Comparison of ENCODE assay signal across 18 cellular contexts in the genomic region with DNA sequence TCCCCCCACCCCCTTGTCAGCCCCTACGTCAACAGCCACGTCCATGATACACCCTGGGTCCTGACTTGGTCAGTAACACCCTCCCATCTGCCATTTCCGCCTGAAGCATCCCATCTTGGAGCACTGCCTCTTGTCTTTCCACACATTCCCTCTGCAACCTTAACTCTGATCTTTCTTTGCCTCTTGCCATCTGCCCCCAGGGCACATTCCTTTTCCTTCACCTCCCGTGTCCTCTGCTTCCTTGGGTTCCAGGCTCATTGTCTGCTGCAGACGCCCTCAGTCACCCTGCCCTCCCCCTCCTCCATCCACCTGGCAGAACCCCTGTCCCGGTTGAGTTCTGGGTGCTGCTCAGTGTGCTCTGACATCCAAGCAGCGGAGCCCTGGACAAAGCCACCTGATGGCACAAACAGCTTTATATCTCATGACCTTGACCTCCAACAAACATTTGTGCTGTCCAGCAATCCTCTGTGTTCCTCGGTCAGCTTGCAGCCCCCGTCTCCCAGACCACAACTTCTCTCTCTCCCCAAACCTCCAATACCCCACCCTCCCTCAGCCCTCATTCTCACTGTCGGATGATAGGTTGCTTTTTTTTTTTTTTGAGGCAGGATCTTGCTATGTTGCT.
DNase-seq lines count a peak whose midpoint lies in the region; FAIRE-seq and TF ChIP-seq lines count a peak whose summit lies in the region.
"Had no signal": no experiment of that assay in that cellular context is flagged by ENCODE, and none has a peak within 500 bp of the region (broad histone marks: within the 10 kb centered on the region; RNA-seq: fewer than 3 reads in every experiment).

No MANE protein-coding gene starts in this region.

- H3K4ac ChIP-seq in H1 (replicated peaks; ENCODE audit: insufficient read length, low read depth, low read length) = no peak overlapping the region

- H3K79me1 ChIP-seq in H1 (ENCODE audit: low read depth, low read length) = no peaks in the 10 kb centered on the region

- no peaks in the 10 kb centered on the region for H3K79me2 ChIP-seq in H1 (ENCODE audit: control insufficient read depth in 1 of 2, insufficient read depth in 2 of 2, low read length in 2 of 2)

- H3K56ac ChIP-seq in H1 (replicated peaks; ENCODE audit: insufficient read length, low read depth, low read length) = no peak overlapping the region

- H3K9me3 Mint-ChIP-seq in Caco-2 (ENCODE audit: unreplicated experiment) = no peaks in the 10 kb centered on the region

- intact Hi-C loops in Caco-2 (cut with micrococcal nuclease; ENCODE audit: unreplicated experiment) (no loop called here), ovary (cut with DNase I) (no loop called here)

- no peak overlapping the region for H3K14ac ChIP-seq in H1 (ENCODE audit: insufficient read length)

- TF ChIP-seq EP300 in H1 (IDR thresholded peaks at IDR 0.05; ENCODE audit: borderline replicate concordance in 1 of 2, low read depth in 2 of 2, low read length in 2 of 2) (no peak), ovary (IDR thresholded peaks at IDR 0.05) (no peak)

- TF ChIP-seq RAD21 in H1 (IDR thresholded peaks at IDR 0.05 in 1 of 2, conservative IDR thresholded peaks at IDR 0.05 in 1 of 2; ENCODE audit: low read depth in 2 of 2, low read length in 2 of 2) = no peak

- no peaks in the 10 kb centered on the region for H3K9me3 ChIP-seq in Caco-2
- no peaks in the 10 kb centered on the region for H3K9me3 ChIP-seq in H1 (ENCODE audit: insufficient read depth in 2 of 2, low read depth in 1 of 2, low read length in 1 of 2)
- H3K9me3 ChIP-seq in ovary = no peaks in the 10 kb centered on the region
- H3K9me3 ChIP-seq: pancreas had no signal

- H3K18ac ChIP-seq in H1 (ENCODE audit: extremely low read depth, low read length) = peak overlapping the region; percentile 48

- no TSS peak for BruUV-seq in Caco-2 (replicated peaks; lab: Mats Ljungman, UMichigan)

- H3K36me3 ChIP-seq in Caco-2 (ENCODE audit: control insufficient read depth, insufficient read depth, low read length) (no peaks in the 10 kb centered on the region), H1 (ENCODE audit: control insufficient read depth in 2 of 4, insufficient read depth in 4 of 4, low read length in 3 of 4) (no peaks in the 10 kb centered on the region), ovary (no peaks in the 10 kb centered on the region)
- H3K36me3 ChIP-seq: pancreas had no signal

- POLR2A ChIA-PET in Caco-2 (lab: Charles Lee) (no interaction called here), H1 (lab: Charles Lee; ENCODE audit: partially characterized antibody) (interaction anchor here (0.7 to 3.5 kb wide), 3 partner anchors 11 to 16 kb away, joined by 3 to 14 read pairs (median 4); no protein-coding TSS in a partner anchor)

- peak overlapping the region in 1 of 2 experiments; percentile 42; a peak in 1 of 4 replicates for H3K4me2 ChIP-seq in H1 (ENCODE audit: insufficient read depth in 1 of 2, low read depth in 2 of 2, low read length in 2 of 2)
- H3K4me2 ChIP-seq: KMS-11 had no signal

- no peak overlapping the region for H3K27ac Mint-ChIP-seq in Caco-2 (ENCODE audit: unreplicated experiment)

- H3K23ac ChIP-seq in H1 (ENCODE audit: insufficient read length) = no peak overlapping the region

- no peak overlapping the region for H3K9ac ChIP-seq in H1 (replicated peaks in 1 of 4; ENCODE audit: extremely low read depth in 1 of 4, low read depth in 3 of 4, low read length in 3 of 4)
- H3K9ac ChIP-seq: KMS-11 had no signal

- peaks cover 26% of the 10 kb centered on the region for H3K4me1 Mint-ChIP-seq in Caco-2 (ENCODE audit: low read depth, unreplicated experiment)

- H3K23me2 ChIP-seq in H1 (ENCODE audit: low read depth, low read length) = peaks cover 3% of the 10 kb centered on the region; the same call in 1 of the 2 replicates

- peak overlapping the region; percentile 71; the same call in 1 of the 2 replicates for H2BK12ac ChIP-seq in H1 (ENCODE audit: low read depth, low read length)

- CTCF ChIA-PET in Caco-2 (lab: Charles Lee) (no interaction called here), H1 (lab: Charles Lee; ENCODE audit: partially characterized antibody) (interaction anchor here (0.6 to 3.5 kb wide), 4 partner anchors 77 to 205 kb away, joined by 3 to 10 read pairs (median 5); no protein-coding TSS in a partner anchor)

- peaks cover 26% of the 10 kb centered on the region for H3K4me1 ChIP-seq in Caco-2
- peaks cover 0 to 31% (median 10%) of the 10 kb centered on the region in 4 experiments; a peak in 6 of 7 replicates for H3K4me1 ChIP-seq in H1 (replicated peaks in 1 of 4; ENCODE audit: control insufficient read depth in 3 of 4, insufficient read depth in 4 of 4, low read length in 3 of 4)
- no peaks in the 10 kb centered on the region for H3K4me1 ChIP-seq in ovary (ENCODE audit: insufficient read depth)
- H3K4me1 ChIP-seq: pancreas had no signal

- H3K27ac ChIP-seq in H1 (ENCODE audit: low read depth, low read length) (no peak overlapping the region), ovary (no peak overlapping the region)
- H3K27ac ChIP-seq: KMS-11, pancreas had no signal

- H2AFZ ChIP-seq in H1 (ENCODE audit: low read length) = no peak overlapping the region

- H3K27me3 Mint-ChIP-seq in Caco-2 (ENCODE audit: insufficient read depth, unreplicated experiment) = no peaks in the 10 kb centered on the region

- WGBS in H1 (ENCODE audit: extremely low coverage in 1 of 2, insufficient coverage in 1 of 2, insufficient read length in 1 of 2, insufficient replicate concordance in 2 of 2, low coverage in 1 of 2, low lambda C conversion rate in 2 of 2, missing lambda C conversion rate in 1 of 2), 2 experiments = 63% methylated on average over 8 of the region's 10 CpGs; no CpG with 5 or more reads in 1 of the 2 experiments
- WGBS in ovary, 3 donors = 47 to 58% (median 51%) methylated on average over 10 of the region's 10 CpGs

- H2AK5ac ChIP-seq in H1 (ENCODE audit: low read depth, low read length) = 0 out of 2 replicates have a peak overlapping the region, but pooled peaks have one; percentile 24

- H3K27me3 ChIP-seq in Caco-2 (replicated peaks; ENCODE audit: control insufficient read depth, insufficient read depth, low read length) (no peaks in the 10 kb centered on the region), H1 (replicated peaks in 1 of 4; ENCODE audit: control insufficient read depth in 3 of 4, extremely low read depth in 1 of 4, insufficient read depth in 3 of 4, low read length in 3 of 4) (peaks cover 0 to 2% (median 0%) of the 10 kb centered on the region in 4 experiments; a peak in 3 of 7 replicates), ovary (no peaks in the 10 kb centered on the region)
- H3K27me3 ChIP-seq: pancreas had no signal

- DNase-seq in Caco-2 (peak; percentile 57 to 79), M059J (ENCODE audit: low read depth) (peak; percentile 94), H1 (ENCODE audit: low read depth in 1 of 2, low spot score in 2 of 2) (no peak), ovary (peak; percentile 11 to 35 (median 16)), SHP77 treated with DMSO at 0.1 percent for 48 hours (lab: John Stamatoyannopoulos, UW) (no peak), NCI-H526 (lab: John Stamatoyannopoulos, UW) (no peak), NCI-H2171 treated with DMSO at 0.1 percent for 48 hours (lab: John Stamatoyannopoulos, UW) (no peak)
- DNase-seq in stimulated activated CD4-positive, alpha-beta T cell treated with anti-CD3 and anti-CD28 coated beads, Interleukin-15, amount 100 ng/mL, for 24 hours = no peak
- DNase-seq: activated CD4-positive, CD25-positive, alpha-beta regulatory T cell; glutamatergic neuron; NCI-H1694; NCI-H526 treated with DMSO at 0.1 percent for 48 hours had no signal

- peak overlapping the region; percentile 22 for H4K91ac ChIP-seq in H1 (replicated peaks; ENCODE audit: insufficient read length, low read length)

- H3K4me3 ChIP-seq in Caco-2 (ENCODE audit: low read depth, low read length) = no peak overlapping the region
- H3K4me3 ChIP-seq in H1 (ENCODE audit: extremely low read depth in 1 of 4, insufficient read depth in 2 of 4, low read depth in 3 of 4, low read length in 4 of 4) = no peak overlapping the region
- H3K4me3 ChIP-seq in ovary = no peak overlapping the region
- H3K4me3 ChIP-seq: pancreas had no signal

- H3K36me3 Mint-ChIP-seq in Caco-2 (ENCODE audit: insufficient read depth, unreplicated experiment) = no peaks in the 10 kb centered on the region
- H3K36me3 Mint-ChIP-seq: CD14-positive monocyte had no signal

- TF ChIP-seq CTCF in Caco-2 (IDR thresholded peaks at IDR 0.05; ENCODE audit: insufficient read depth in 1 of 2, low read depth in 1 of 2, low read length in 1 of 2, severe bottlenecking in 1 of 2, unreplicated experiment in 1 of 2) (no peak), H1 (IDR thresholded peaks at IDR 0.05; ENCODE audit: control extremely low read depth in 1 of 3, insufficient read depth in 1 of 3, low read depth in 1 of 3, low read length in 3 of 3) (no peak), ovary (IDR thresholded peaks at IDR 0.05) (no peak)

- peak overlapping the region; percentile 83; the same call in 1 of the 2 replicates for H2BK5ac ChIP-seq in H1 (ENCODE audit: low read depth, low read length)

- H4K8ac ChIP-seq in H1 (ENCODE audit: extremely low read depth, insufficient read depth, low read length) = no peak overlapping the region; the same call in 1 of the 2 replicates

- H2BK20ac ChIP-seq in H1 (ENCODE audit: low read length) = 0 out of 2 replicates have a peak overlapping the region, but pooled peaks have one; percentile 9

- H4K5ac ChIP-seq in H1 (ENCODE audit: insufficient read length, low read depth, low read length) = no peak overlapping the region

- H4K20me1 ChIP-seq in H1 (replicated peaks in 1 of 2; ENCODE audit: control insufficient read depth in 1 of 2, insufficient read depth in 2 of 2, low read length in 2 of 2) = no peaks in the 10 kb centered on the region

- H3K4me3 Mint-ChIP-seq in Caco-2 (ENCODE audit: unreplicated experiment) = no peak overlapping the region

- peak overlapping the region; percentile 88; the same call in 1 of the 2 replicates for H2BK15ac ChIP-seq in H1 (ENCODE audit: low read length)

- TF ChIP-seq POLR2A in H1 (IDR thresholded peaks at IDR 0.05; ENCODE audit: control extremely low read depth in 1 of 2, low read depth in 2 of 2, low read length in 2 of 2) = no peak
- no peak for TF ChIP-seq POLR2A in ovary (IDR thresholded peaks at IDR 0.05)

- H2BK120ac ChIP-seq in H1 (replicated peaks; ENCODE audit: low read depth, low read length) = no peak overlapping the region

- FAIRE-seq in H1 (lab: Jason Lieb, UNC) = no peak
- FAIRE-seq: endothelial cell of umbilical vein, GM12891, islet of Langerhans, pancreas had no signal

TF ChIP-seq in H1, 55 proteins besides CTCF, POLR2A, EP300 and RAD21 (continues in another document):
- TF ChIP-seq KDM1A (IDR thresholded peaks at IDR 0.05; ENCODE audit: borderline replicate concordance, low read length) = no peak

Comparison
In these comparisons a context has a peak if more than half of its experiments do, and no peak if none do; other contexts are left out.
1. DNase-seq: peak in Caco-2 (2 of 2), M059J (single experiment) and ovary (5 of 5); none in H1 (0 of 2), SHP77 treated with DMSO at 0.1 percent for 48 hours (single experiment), NCI-H526 (0 of 2), stimulated activated CD4-positive, alpha-beta T cell treated with anti-CD3 and anti-CD28 coated beads, Interleukin-15, amount 100 ng/mL, for 24 hours (single experiment) and NCI-H2171 treated with DMSO at 0.1 percent for 48 hours (single experiment).